ENCODE assay signal across 21 cellular contexts in genomic region chr11:92881940-92882339, GRCh38.
A peak's percentile ranks its signal among the peaks of the same experiment; 100 is the strongest.
DNase-seq lines count a peak whose midpoint lies in the region; ATAC-seq lines count a peak whose summit lies in the region.
"Had no signal": no experiment of that assay in that cellular context is flagged by ENCODE, and none has a peak within 500 bp of the region (broad histone marks: within the 10 kb centered on the region; RNA-seq: fewer than 3 reads in every experiment).

No MANE protein-coding gene starts in this region.

- intact Hi-C loops in posterior vena cava (cut with DNase I) = no loop called here

- no peaks in the 10 kb centered on the region for H3K27me3 Mint-ChIP-seq in stimulated activated naive B cell treated with anti-CD40 and anti-IgM and Interleukin-4, amounts not matched to agents 10 μg/mL and 1 μg/mL and 100 μg/mL, for 72 hours
- H3K27me3 Mint-ChIP-seq: CD4-positive, CD25-positive, alpha-beta regulatory T cell; CD8-positive, alpha-beta memory T cell had no signal

- H3K36me3 Mint-ChIP-seq in stimulated activated naive B cell treated with anti-CD40 and anti-IgM and Interleukin-4, amounts not matched to agents 10 μg/mL and 1 μg/mL and 100 μg/mL, for 72 hours = no peaks in the 10 kb centered on the region
- H3K36me3 Mint-ChIP-seq: CD14-positive monocyte; CD4-positive, alpha-beta memory T cell; CD4-positive, CD25-positive, alpha-beta regulatory T cell; CD8-positive, alpha-beta memory T cell had no signal

- no peaks in the 10 kb centered on the region for H3K9me3 Mint-ChIP-seq in stimulated activated naive B cell treated with anti-CD40 and anti-IgM and Interleukin-4, amounts not matched to agents 10 μg/mL and 1 μg/mL and 100 μg/mL, for 72 hours
- H3K9me3 Mint-ChIP-seq: CD4-positive, alpha-beta memory T cell had no signal

- no peaks in the 10 kb centered on the region for H3K4me1 Mint-ChIP-seq in stimulated activated naive B cell treated with anti-CD40 and anti-IgM and Interleukin-4, amounts not matched to agents 10 μg/mL and 1 μg/mL and 100 μg/mL, for 72 hours
- H3K4me1 Mint-ChIP-seq: CD14-positive monocyte; CD4-positive, CD25-positive, alpha-beta regulatory T cell; CD8-positive, alpha-beta memory T cell had no signal

- peak overlapping the region; percentile 54 for H3K27ac ChIP-seq in caudate nucleus (ENCODE audit: low read depth, low read length)
- H3K27ac ChIP-seq: BLaER1 had no signal

- DNase-seq in caudate nucleus (lab: John Stamatoyannopoulos, UW) (peak in 1 of 61 donors; percentile 15), middle frontal gyrus (ENCODE audit: extremely low spot score, low spot score) (peak; percentile 56), NCI-H748 treated with DMSO at 0.1 percent for 48 hours (lab: John Stamatoyannopoulos, UW) (no peak), posterior vena cava (ENCODE audit: low spot score) (no peak)
- no peak for DNase-seq in stimulated activated naive B cell treated with anti-CD40 and anti-IgM and Interleukin-4, amounts not matched to agents 10 μg/mL and 1 μg/mL and 100 μg/mL, for 72 hours
- DNase-seq: 8988T; ACHN; BE2C; C1 segment of cervical spinal cord; CD4-positive, alpha-beta memory T cell; CD4-positive, CD25-positive, alpha-beta regulatory T cell; CD8-positive, alpha-beta memory T cell; COR-L47; DMS 273 treated with DMSO at 0.1 percent for 48 hours; DMS153; DMS53; DMS79; DND-41; GF-D8 had no signal

- H3K27ac Mint-ChIP-seq in stimulated activated naive B cell treated with anti-CD40 and anti-IgM and Interleukin-4, amounts not matched to agents 10 μg/mL and 1 μg/mL and 100 μg/mL, for 72 hours = no peak overlapping the region
- H3K27ac Mint-ChIP-seq: CD14-positive monocyte; CD4-positive, alpha-beta memory T cell; CD4-positive, CD25-positive, alpha-beta regulatory T cell; CD8-positive, alpha-beta memory T cell had no signal

- ATAC-seq in stimulated activated naive B cell treated with anti-CD40 and anti-IgM and Interleukin-4, amounts not matched to agents 10 μg/mL and 1 μg/mL and 100 μg/mL, for 72 hours (replicated peaks) = no peak

- no peak overlapping the region for H3K4me3 Mint-ChIP-seq in stimulated activated naive B cell treated with anti-CD40 and anti-IgM and Interleukin-4, amounts not matched to agents 10 μg/mL and 1 μg/mL and 100 μg/mL, for 72 hours
- H3K4me3 Mint-ChIP-seq: CD14-positive monocyte; CD4-positive, alpha-beta memory T cell; CD4-positive, CD25-positive, alpha-beta regulatory T cell; CD8-positive, alpha-beta memory T cell had no signal
